ENCODE assay signal across 11 cellular contexts in genomic region chr2:21820271-21820670, GRCh38.
"Had no signal": no experiment of that assay in that cellular context is flagged by ENCODE, and none has a peak within 500 bp of the region (broad histone marks: within the 10 kb centered on the region; RNA-seq: fewer than 3 reads in every experiment).

No MANE protein-coding gene starts in this region.

- H3K27me3 ChIP-seq: cardiac muscle cell, colonic mucosa, sigmoid colon, upper lobe of left lung had no signal

- DNase-seq: activated CD4-positive, CD25-positive, alpha-beta regulatory T cell treated with anti-CD3 and anti-CD28 coated beads, Interleukin-2, amount 50 U/mL, for 72 hours; activated naive CD4-positive, alpha-beta T cell treated with Interleukin-2 at 50 U/mL for 16 hours; activated T-cell treated with anti-CD3 and anti-CD28 coated beads for 4 hours; colonic mucosa; sigmoid colon; stimulated activated CD4-positive, alpha-beta T cell treated with anti-CD3 and anti-CD28 coated beads, Interleukin-1b, Interleukin-23, amount 100 ng/mL, for 48 hours; stimulated activated naive CD8-positive, alpha-beta T cell treated with anti-CD3 and anti-CD28 coated beads, Interleukin-15, amount 100 ng/mL, for 72 hours; upper lobe of left lung had no signal

- H3K4me3 ChIP-seq: cardiac muscle cell, colonic mucosa, prostate gland, sigmoid colon, upper lobe of left lung had no signal

- H3K9me3 ChIP-seq: colonic mucosa, prostate gland, sigmoid colon, upper lobe of left lung had no signal

- H3K4me1 ChIP-seq: colonic mucosa, prostate gland, upper lobe of left lung had no signal

- H3K36me3 ChIP-seq: cardiac muscle cell, colonic mucosa, prostate gland, sigmoid colon, upper lobe of left lung had no signal

- ATAC-seq: esophagus mucosa; stimulated activated naive CD8-positive, alpha-beta T cell treated with anti-CD3 and anti-CD28 coated beads, Interleukin-15, amount 100 ng/mL, for 72 hours had no signal

- H3K27ac ChIP-seq: cardiac muscle cell, colonic mucosa, prostate gland, sigmoid colon, upper lobe of left lung had no signal
